8 cellular contexts compared by ENCODE assay signal in the genomic region with DNA sequence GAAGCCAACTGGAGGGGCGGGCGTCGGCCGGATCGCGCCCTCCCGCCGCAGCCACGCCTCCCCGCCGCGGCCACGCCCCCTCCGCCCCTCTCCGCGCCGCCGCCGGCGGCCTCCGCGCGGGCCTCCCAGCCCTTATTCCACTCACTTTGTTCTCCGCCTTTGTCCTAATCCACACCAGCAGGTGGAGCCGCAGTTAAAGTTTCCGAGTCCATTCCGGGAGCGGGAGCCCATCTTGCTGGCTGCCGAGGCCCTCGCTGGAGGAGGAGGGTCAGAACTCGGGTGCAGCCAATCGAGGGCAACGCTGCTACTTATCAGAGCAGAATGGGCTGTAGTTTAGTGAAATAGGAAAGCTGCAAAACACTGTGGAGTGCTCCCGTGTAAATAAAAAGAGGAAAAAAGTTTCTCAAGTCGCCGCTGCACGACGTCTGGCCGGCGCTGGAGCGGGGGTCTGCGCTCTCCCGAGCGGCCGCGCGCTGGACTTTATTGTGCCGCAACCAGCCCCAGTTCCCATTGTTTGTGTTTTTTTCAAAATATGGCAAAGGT. TPM values are rescaled to one million over a fixed set of nuclear protein-coding genes. Genes with fewer than 3 reads are reported as not detected.
DNase-seq lines count a peak whose midpoint lies in the region; ATAC-seq and TF ChIP-seq lines count a peak whose summit lies in the region.

A gene (plus strand): TSS at position 271 of the 543 bp plus-strand sequence. CDS start 262 bp downstream, at position 533.

- no peaks in the 10 kb centered on the region for H3K9me3 ChIP-seq in Loucy (ENCODE audit: insufficient read depth, low read depth, low read length)

- peaks cover 8% of the 10 kb centered on the region for H3K36me3 Mint-ChIP-seq in natural killer cell treated with Interleukin-12 subunit alpha and Interleukin-12 subunit beta and Interleukin-15 and Interleukin-18, amount 100 ng/mL, for 72 hours
- peaks cover 36% of the 10 kb centered on the region for H3K36me3 Mint-ChIP-seq in stimulated activated naive CD8-positive, alpha-beta T cell treated with anti-CD3 and anti-CD28 coated beads, Interleukin-15, Interleukin-2, amounts not matched to agents 100 ng/mL and 50 ng/mL, for 24 hours (ENCODE audit: low read depth)

- TF ChIP-seq POLR2A in Raji (IDR thresholded peaks at IDR 0.05; ENCODE audit: insufficient read depth, low read depth, low read length) = peak; percentile 95

- H3K36me3 ChIP-seq in H7 (replicated peaks; ENCODE audit: control insufficient read depth, insufficient read depth, low read length) = no peaks in the 10 kb centered on the region; the same call in 1 of the 2 replicates
- no peaks in the 10 kb centered on the region for H3K36me3 ChIP-seq in Loucy (ENCODE audit: insufficient read depth, low read length)

- H3K4me1 ChIP-seq in Loucy (ENCODE audit: insufficient read depth, low read length, poor library complexity, severe bottlenecking) = peaks cover 63% of the 10 kb centered on the region

- H3K9me2 ChIP-seq in Loucy (replicated peaks; ENCODE audit: low read depth, low read length) = no peaks in the 10 kb centered on the region

- peak within 1 kb of the TSS; percentile 98 for H3K9ac ChIP-seq in Loucy (ENCODE audit: low read depth, low read length, poor library complexity, severe bottlenecking)

- in situ Hi-C loops in G401 (cut with HindIII; ENCODE audit: low sequenced_read_pairs) = no loop called here

- H3K4me1 Mint-ChIP-seq in natural killer cell treated with Interleukin-12 subunit alpha and Interleukin-12 subunit beta and Interleukin-15 and Interleukin-18, amount 100 ng/mL, for 72 hours (ENCODE audit: low read depth in 2 of 2) = peaks cover 40 to 56% of the 10 kb centered on the region in 2 donors
- H3K4me1 Mint-ChIP-seq in stimulated activated naive CD8-positive, alpha-beta T cell treated with anti-CD3 and anti-CD28 coated beads, Interleukin-15, Interleukin-2, amounts not matched to agents 100 ng/mL and 50 ng/mL, for 24 hours (ENCODE audit: low read depth) = peaks cover 68% of the 10 kb centered on the region

- peak within 1 kb of the TSS; percentile 100 for H3K4me3 Mint-ChIP-seq in natural killer cell treated with Interleukin-12 subunit alpha and Interleukin-12 subunit beta and Interleukin-15 and Interleukin-18, amount 100 ng/mL, for 72 hours
- peak within 1 kb of the TSS; percentile 95 for H3K4me3 Mint-ChIP-seq in stimulated activated naive CD8-positive, alpha-beta T cell treated with anti-CD3 and anti-CD28 coated beads, Interleukin-15, Interleukin-2, amounts not matched to agents 100 ng/mL and 50 ng/mL, for 24 hours

- H2AFZ ChIP-seq in Loucy (ENCODE audit: low read length) = peak within 1 kb of the TSS; percentile 76

- H3K27me3 ChIP-seq in H7 (ENCODE audit: control insufficient read depth, insufficient read depth, low read length) (no peaks in the 10 kb centered on the region), Loucy (ENCODE audit: insufficient read depth, low read length, poor library complexity, severe bottlenecking) (peaks cover 6% of the 10 kb centered on the region)

- no peaks in the 10 kb centered on the region for H3K27me3 Mint-ChIP-seq in natural killer cell treated with Interleukin-12 subunit alpha and Interleukin-12 subunit beta and Interleukin-15 and Interleukin-18, amount 100 ng/mL, for 72 hours
- H3K27me3 Mint-ChIP-seq in stimulated activated naive CD8-positive, alpha-beta T cell treated with anti-CD3 and anti-CD28 coated beads, Interleukin-15, Interleukin-2, amounts not matched to agents 100 ng/mL and 50 ng/mL, for 24 hours = no peaks in the 10 kb centered on the region

- peaks cover 37% of the 10 kb centered on the region for H4K20me1 ChIP-seq in Loucy (ENCODE audit: insufficient read depth, low read length, poor library complexity, severe bottlenecking)

- DNase-seq in G401 (ENCODE audit: low spot score) (peak; percentile 99), H7 (peak; percentile 93), fibroblast of peridontal ligament (ENCODE audit: extremely low read depth) (peak; percentile 99)
- peak; percentile 89 for DNase-seq in activated T-helper 9 cell treated with anti-CD3 and anti-CD28 coated beads, Interleukin-2, amount 50 U/mL, for 16 hours (ENCODE audit: low read depth)
- peak; percentile 94 for DNase-seq in natural killer cell treated with Interleukin-12 subunit alpha and Interleukin-12 subunit beta and Interleukin-15 and Interleukin-18, amount 100 ng/mL, for 72 hours (ENCODE audit: low spot score)

- peaks cover 10% of the 10 kb centered on the region; the same call in 1 of the 2 replicates for H3F3A ChIP-seq in Loucy (ENCODE audit: low read depth)

- H3K4me3 ChIP-seq in H7 (ENCODE audit: insufficient read depth, low read depth, low read length) (peak within 1 kb of the TSS; percentile 96), Loucy (ENCODE audit: low read length, poor library complexity, severe bottlenecking) (peak within 1 kb of the TSS; percentile 99)

- H3K27ac Mint-ChIP-seq in natural killer cell treated with Interleukin-12 subunit alpha and Interleukin-12 subunit beta and Interleukin-15 and Interleukin-18, amount 100 ng/mL, for 72 hours = peak within 1 kb of the TSS; percentile 93 to 96
- peak within 1 kb of the TSS; percentile 98 for H3K27ac Mint-ChIP-seq in stimulated activated naive CD8-positive, alpha-beta T cell treated with anti-CD3 and anti-CD28 coated beads, Interleukin-15, Interleukin-2, amounts not matched to agents 100 ng/mL and 50 ng/mL, for 24 hours

- H3K79me2 ChIP-seq in Loucy (ENCODE audit: insufficient read depth, low read length) = peaks cover 87% of the 10 kb centered on the region

- no peaks in the 10 kb centered on the region for H3K9me3 Mint-ChIP-seq in natural killer cell treated with Interleukin-12 subunit alpha and Interleukin-12 subunit beta and Interleukin-15 and Interleukin-18, amount 100 ng/mL, for 72 hours
- no peaks in the 10 kb centered on the region for H3K9me3 Mint-ChIP-seq in stimulated activated naive CD8-positive, alpha-beta T cell treated with anti-CD3 and anti-CD28 coated beads, Interleukin-15, Interleukin-2, amounts not matched to agents 100 ng/mL and 50 ng/mL, for 24 hours

- peak; percentile 55 for TF ChIP-seq CTCF in Loucy (conservative IDR thresholded peaks at IDR 0.05; ENCODE audit: low read length)

- peak; percentile 87 to 90 for ATAC-seq in natural killer cell treated with Interleukin-12 subunit alpha and Interleukin-12 subunit beta and Interleukin-15 and Interleukin-18, amount 100 ng/mL, for 72 hours

- H3K4me2 ChIP-seq in Loucy (ENCODE audit: low read depth, low read length, poor library complexity, severe bottlenecking) = peak within 1 kb of the TSS; percentile 88

RNA-seq across cellular contexts. Expression of the gene that starts here (rescaled TPM):
- 36.1 and 39.9 TPM in 2 replicates for total RNA-seq in G401 (2014; rRNA removed; shearing (Covaris generic))
- 26.4 and 27.1 TPM in 2 replicates for total RNA-seq in H7 (2014; rRNA removed; shearing (Covaris generic))
- total RNA-seq in natural killer cell treated with Interleukin-12 subunit alpha and Interleukin-12 subunit beta and Interleukin-15 and Interleukin-18, amount 100 ng/mL, for 72 hours = 10 to 100 TPM; 15.9 to 36.4 TPM

Comparison
In these comparisons a context has a peak if more than half of its experiments do, and no peak if none do; other contexts are left out.
1. Peak in every context shown above with its lines: DNase-seq, ATAC-seq and H3K4me3 ChIP-seq.